In the genomic region with DNA sequence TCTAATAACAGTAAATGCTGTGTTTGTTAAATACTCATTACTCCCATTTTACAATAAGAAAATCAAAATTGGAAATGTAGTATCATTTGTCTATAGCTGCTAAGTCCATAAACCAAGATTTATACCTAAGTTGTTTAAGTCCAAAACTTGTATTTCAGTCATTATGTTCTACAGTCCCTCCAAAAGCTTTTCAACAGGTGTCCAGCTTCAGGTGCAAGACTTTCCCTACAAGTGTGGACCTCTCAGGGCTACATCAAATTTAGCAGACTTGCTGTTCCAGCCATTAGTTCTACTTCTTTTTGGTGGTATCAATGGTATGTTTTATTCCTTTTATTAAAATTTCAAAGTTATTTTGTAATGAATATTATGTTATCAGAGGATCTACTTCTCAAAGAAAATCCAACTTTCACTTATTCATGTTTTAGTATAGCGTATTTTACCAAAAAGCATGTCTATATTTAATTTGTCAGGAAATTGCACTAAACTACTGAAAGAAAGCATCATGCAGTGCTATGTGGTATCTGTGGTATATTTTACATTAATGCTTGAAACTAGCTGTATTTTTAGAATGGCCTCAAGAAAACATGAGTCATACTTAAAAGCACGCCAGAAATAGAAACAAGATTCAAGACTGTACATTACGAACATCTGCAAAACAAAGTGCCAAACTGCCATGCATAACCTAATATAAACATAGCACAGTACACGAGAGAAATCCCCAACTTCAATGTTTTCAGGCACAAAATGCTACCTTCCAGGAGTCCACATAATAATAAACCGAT, we compare ENCODE assay signal across 8 cellular contexts. TPM values are rescaled to one million over a fixed set of nuclear protein-coding genes. Genes with fewer than 3 reads are reported as not detected.
DNase-seq lines count a peak whose midpoint lies in the region; ATAC-seq and TF ChIP-seq lines count a peak whose summit lies in the region.

No MANE protein-coding gene starts in this region.

- no peaks in the 10 kb centered on the region for H3F3A ChIP-seq in OCI-LY1 (ENCODE audit: insufficient read depth, low read length)

- H2AFZ ChIP-seq in OCI-LY1 (ENCODE audit: low read length): no peak overlapping the region

- no peak overlapping the region for H3K9ac ChIP-seq in OCI-LY1 (ENCODE audit: low read length)

- H3K27ac ChIP-seq in cardiac muscle cell (no peak overlapping the region), OCI-LY1 (ENCODE audit: low read depth, low read length, poor library complexity, severe bottlenecking) (peak overlapping the region; percentile 31)

- no peaks in the 10 kb centered on the region for H4K20me1 ChIP-seq in OCI-LY1 (ENCODE audit: insufficient read depth, low read length)

- H3K79me2 ChIP-seq in OCI-LY1 (ENCODE audit: insufficient read depth, low read length): peaks cover 7% of the 10 kb centered on the region; the same call in 1 of the 2 replicates

- intact Hi-C loops in cardiac septum (cut with DNase I): no loop called here

- H3K9me3 ChIP-seq in cardiac muscle cell (ENCODE audit: low read depth): no peaks in the 10 kb centered on the region
- no peaks in the 10 kb centered on the region for H3K9me3 ChIP-seq in OCI-LY1 (ENCODE audit: low read length)

- H3K4me3 ChIP-seq in cardiac muscle cell (no peak overlapping the region), OCI-LY1 (ENCODE audit: low read depth, low read length, poor library complexity, severe bottlenecking) (no peak overlapping the region), epithelial cell of esophagus (ENCODE audit: low read length) (no peak overlapping the region)

- H3K27me3 ChIP-seq in cardiac muscle cell: no peaks in the 10 kb centered on the region
- no peaks in the 10 kb centered on the region for H3K27me3 ChIP-seq in OCI-LY1 (ENCODE audit: insufficient read depth, low read length)

- peaks cover 34% of the 10 kb centered on the region for H3K4me1 ChIP-seq in cardiac muscle cell (ENCODE audit: low read depth)
- H3K4me1 ChIP-seq in OCI-LY1 (ENCODE audit: insufficient read depth, low read length, severe bottlenecking): peaks cover 31% of the 10 kb centered on the region

- ATAC-seq in HG02870 (IDR thresholded peaks at IDR 0.05; ENCODE audit: unreplicated experiment) (peak; percentile 82), omental fat pad (ENCODE audit: low FRiP score) (no peak)

- TF ChIP-seq CTCF in cardiac muscle cell (IDR thresholded peaks at IDR 0.05; ENCODE audit: low read depth, low read length) (no peak), OCI-LY1 (IDR thresholded peaks at IDR 0.05; ENCODE audit: low read length) (no peak), epithelial cell of esophagus (IDR thresholded peaks at IDR 0.05; ENCODE audit: insufficient read depth, low read depth, low read length, missing control alignments) (no peak), omental fat pad (IDR thresholded peaks at IDR 0.05) (no peak)

- H3K4me2 ChIP-seq in OCI-LY1 (ENCODE audit: low read length): peak overlapping the region; percentile 44

- H3K36me3 ChIP-seq in cardiac muscle cell (no peaks in the 10 kb centered on the region), OCI-LY1 (ENCODE audit: insufficient read depth, low read length) (peaks cover 2% of the 10 kb centered on the region; the same call in 1 of the 2 replicates)

- no peaks in the 10 kb centered on the region for H3K9me2 ChIP-seq in OCI-LY1 (ENCODE audit: low read depth, low read length)

- peak; percentile 30 to 82 for DNase-seq in cardiac muscle cell (ENCODE audit: low read depth in 1 of 2, low spot score in 1 of 2)
- no peak for DNase-seq in cardiac septum (ENCODE audit: low spot score)
- DNase-seq in epithelial cell of esophagus (ENCODE audit: low read depth): peak; percentile 66
- peak; percentile 47 for DNase-seq in smooth muscle cell of the brain vasculature (ENCODE audit: low read depth, low spot score)
- no peak for DNase-seq in NCI-H1436 treated with DMSO at 0.1 percent for 48 hours (lab: John Stamatoyannopoulos, UW)
- no peak for DNase-seq in omental fat pad (ENCODE audit: low spot score)

RNA-seq across cellular contexts. Expression of gene VWA8, which starts 44.5 kb away (rescaled TPM):
- total RNA-seq in cardiac muscle cell: 16.7 and 22.9 TPM in 2 replicates
- polyA plus RNA-seq in cardiac muscle cell: 8.4 and 9.4 TPM in 2 replicates
- total RNA-seq in cardiac septum: 49.7 TPM
- total RNA-seq in omental fat pad: 10 to 100 TPM; 12.4 to 24.7 (median 18.3) TPM

Comparison
In these comparisons a context has a peak if more than half of its experiments do, and no peak if none do; other contexts are left out.
1. DNase-seq: peak in cardiac muscle cell (2 of 2), epithelial cell of esophagus (single experiment) and smooth muscle cell of the brain vasculature (single experiment); none in cardiac septum (single experiment), NCI-H1436 treated with DMSO at 0.1 percent for 48 hours (single experiment) and omental fat pad (single experiment).